ENCODE assay signal across 12 cellular contexts in the genomic region with DNA sequence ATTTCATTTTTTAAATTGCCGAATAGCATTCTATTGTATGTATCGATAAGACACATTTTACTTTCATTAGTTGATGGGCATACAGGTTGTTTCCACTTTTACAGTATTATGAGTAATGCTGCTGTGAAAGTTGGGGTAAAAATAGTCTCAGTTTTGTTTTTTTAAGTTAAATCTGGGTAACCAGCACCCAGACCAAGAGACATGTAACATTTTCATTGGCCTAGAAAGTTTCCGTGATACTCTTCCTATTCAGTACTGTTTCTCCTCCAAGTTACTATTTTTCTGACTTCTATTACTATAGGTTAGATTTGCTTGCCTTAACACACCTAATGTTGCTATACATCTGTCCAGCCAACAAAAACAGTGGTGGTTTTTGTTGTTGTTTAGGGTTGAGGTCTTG. TPM values are rescaled to one million over a fixed set of nuclear protein-coding genes. Genes with fewer than 3 reads are reported as not detected.
DNase-seq lines count a peak whose midpoint lies in the region; ATAC-seq and TF ChIP-seq lines count a peak whose summit lies in the region.
"Had no signal": no experiment of that assay in that cellular context is flagged by ENCODE, and none has a peak within 500 bp of the region (broad histone marks: within the 10 kb centered on the region; RNA-seq: fewer than 3 reads in every experiment).

No MANE protein-coding gene starts in this region.

- H3K27me3 Mint-ChIP-seq in activated naive CD4-positive, alpha-beta T cell treated with anti-CD3 and anti-CD28 coated beads, Interleukin-2, amount 50 U/mL, for 24 hours: no peaks in the 10 kb centered on the region
- H3K27me3 Mint-ChIP-seq in activated CD4-positive, alpha-beta memory T cell treated with anti-CD3 and anti-CD28 coated beads for 36 hours: no peaks in the 10 kb centered on the region
- no peaks in the 10 kb centered on the region for H3K27me3 Mint-ChIP-seq in type B pancreatic cell
- H3K27me3 Mint-ChIP-seq: T-cell had no signal

- H3K4me3 Mint-ChIP-seq in activated naive CD4-positive, alpha-beta T cell treated with anti-CD3 and anti-CD28 coated beads, Interleukin-2, amount 50 U/mL, for 24 hours: peak overlapping the region; percentile 49
- H3K4me3 Mint-ChIP-seq in activated CD4-positive, alpha-beta memory T cell treated with anti-CD3 and anti-CD28 coated beads for 36 hours: no peak overlapping the region
- H3K4me3 Mint-ChIP-seq in type B pancreatic cell: peak overlapping the region; percentile 3
- H3K4me3 Mint-ChIP-seq: T-cell had no signal

- CTCF ChIA-PET in activated CD4-positive, alpha-beta memory T cell treated with anti-CD3 and anti-CD28 coated beads for 36 hours (lab: Charles Lee): no interaction called here

- peak overlapping the region; percentile 46 for H3K27ac Mint-ChIP-seq in activated naive CD4-positive, alpha-beta T cell treated with anti-CD3 and anti-CD28 coated beads, Interleukin-2, amount 50 U/mL, for 24 hours
- H3K27ac Mint-ChIP-seq in activated CD4-positive, alpha-beta memory T cell treated with anti-CD3 and anti-CD28 coated beads for 36 hours: peak overlapping the region; percentile 60
- peak overlapping the region; percentile 24 for H3K27ac Mint-ChIP-seq in type B pancreatic cell
- H3K27ac Mint-ChIP-seq: T-cell had no signal

- peaks cover 66% of the 10 kb centered on the region for H3K4me1 Mint-ChIP-seq in activated naive CD4-positive, alpha-beta T cell treated with anti-CD3 and anti-CD28 coated beads, Interleukin-2, amount 50 U/mL, for 24 hours
- H3K4me1 Mint-ChIP-seq in activated CD4-positive, alpha-beta memory T cell treated with anti-CD3 and anti-CD28 coated beads for 36 hours (ENCODE audit: low read depth): peaks cover 53% of the 10 kb centered on the region
- peaks cover 25% of the 10 kb centered on the region for H3K4me1 Mint-ChIP-seq in type B pancreatic cell (ENCODE audit: unreplicated experiment)

- no peaks in the 10 kb centered on the region for H3K9me3 Mint-ChIP-seq in activated naive CD4-positive, alpha-beta T cell treated with anti-CD3 and anti-CD28 coated beads, Interleukin-2, amount 50 U/mL, for 24 hours
- H3K9me3 Mint-ChIP-seq in activated CD4-positive, alpha-beta memory T cell treated with anti-CD3 and anti-CD28 coated beads for 36 hours: no peaks in the 10 kb centered on the region
- H3K9me3 Mint-ChIP-seq in type B pancreatic cell: no peaks in the 10 kb centered on the region
- H3K9me3 Mint-ChIP-seq: T-cell had no signal

- ATAC-seq in HG02759 (IDR thresholded peaks at IDR 0.05; ENCODE audit: unreplicated experiment): peak; percentile 49
- ATAC-seq: T-cell had no signal

- POLR2A ChIA-PET in activated CD4-positive, alpha-beta memory T cell treated with anti-CD3 and anti-CD28 coated beads for 36 hours (lab: Charles Lee): no interaction called here

- H3K36me3 Mint-ChIP-seq in activated naive CD4-positive, alpha-beta T cell treated with anti-CD3 and anti-CD28 coated beads, Interleukin-2, amount 50 U/mL, for 24 hours: peaks cover 11% of the 10 kb centered on the region
- H3K36me3 Mint-ChIP-seq in activated CD4-positive, alpha-beta memory T cell treated with anti-CD3 and anti-CD28 coated beads for 36 hours: peaks cover 26% of the 10 kb centered on the region
- peaks cover 27% of the 10 kb centered on the region for H3K36me3 Mint-ChIP-seq in type B pancreatic cell

- no peak for DNase-seq in activated naive CD4-positive, alpha-beta T cell treated with Interleukin-2 at 50 U/mL for 16 hours
- no peak for DNase-seq in activated CD4-positive, alpha-beta memory T cell treated with anti-CD3 and anti-CD28 coated beads for 36 hours
- DNase-seq in type B pancreatic cell (ENCODE audit: extremely low spot score, unreplicated experiment) (no peak), dermis blood vessel endothelial cell (no peak), DMS 273 (lab: John Stamatoyannopoulos, UW; ENCODE audit: unreplicated experiment) (no peak), cerebellum (ENCODE audit: low spot score) (no peak)
- DNase-seq: caudate nucleus; NCI-H526; stimulated activated CD4-positive, alpha-beta T cell treated with anti-CD3 and anti-CD28 coated beads, Interleukin-1b, Interleukin-23, amount 100 ng/mL, for 48 hours; T-cell had no signal

- intact Hi-C loops in activated CD4-positive, alpha-beta memory T cell treated with anti-CD3 and anti-CD28 coated beads for 36 hours (cut with micrococcal nuclease): no loop called here

- TF ChIP-seq CTCF in type B pancreatic cell (conservative IDR thresholded peaks at IDR 0.05): no peak

RNA-seq across cellular contexts. Expression of gene IPO7, which starts 12.3 kb away (rescaled TPM):
- total RNA-seq in activated CD4-positive, alpha-beta memory T cell treated with anti-CD3 and anti-CD28 coated beads for 36 hours: 100 to 1,000 TPM; 161 to 172 TPM
- total RNA-seq in type B pancreatic cell (ENCODE audit: low replicate concordance) (137 and 159 TPM in 2 replicates), dermis blood vessel endothelial cell (119 and 170 TPM in 2 replicates), cerebellum (157 TPM)
